Comparison of ENCODE assay signal across 9 cellular contexts in the genomic region with DNA sequence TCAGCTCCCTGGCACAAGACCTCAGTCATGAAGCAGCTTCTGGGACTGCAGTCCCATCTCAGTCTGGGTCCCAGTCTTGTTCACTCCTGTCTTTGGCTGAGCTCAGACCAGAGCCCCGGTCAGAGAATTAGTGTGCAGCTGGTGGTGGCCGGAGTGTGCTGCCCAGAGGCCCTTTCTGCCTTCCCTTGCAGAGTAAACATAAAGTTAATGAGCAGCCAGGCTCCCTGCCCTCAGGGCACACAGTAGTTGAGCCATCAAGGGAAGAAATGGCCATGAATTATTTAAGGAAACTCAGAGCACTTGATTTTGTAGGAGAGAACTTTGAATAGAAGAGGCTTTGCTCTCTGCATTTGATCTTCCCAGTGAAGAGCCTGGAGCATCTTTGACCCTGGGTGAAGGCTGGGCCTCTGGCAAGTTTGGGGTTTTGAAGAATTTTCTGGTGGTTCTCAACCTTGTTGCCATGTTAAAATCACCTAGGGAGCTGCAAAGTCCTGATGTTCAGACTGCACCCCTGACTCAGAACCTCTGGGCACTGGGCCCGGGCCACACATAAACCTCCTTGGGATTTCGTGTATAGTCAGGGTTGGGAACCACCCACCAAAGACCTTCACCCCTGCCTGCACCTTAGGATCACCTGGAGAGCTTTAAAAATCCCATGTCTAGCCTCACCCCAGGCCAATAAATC. TPM values are rescaled to one million over a fixed set of nuclear protein-coding genes. Genes with fewer than 3 reads are reported as not detected.
DNase-seq lines count a peak whose midpoint lies in the region; ATAC-seq and TF ChIP-seq lines count a peak whose summit lies in the region.
"Had no signal": no experiment of that assay in that cellular context is flagged by ENCODE, and none has a peak within 500 bp of the region (broad histone marks: within the 10 kb centered on the region; RNA-seq: fewer than 3 reads in every experiment).

No MANE protein-coding gene starts in this region.

- H3K27me3 ChIP-seq in Caco-2 (replicated peaks; ENCODE audit: control insufficient read depth, insufficient read depth, low read length) (no peaks in the 10 kb centered on the region), esophagus muscularis mucosa (no peaks in the 10 kb centered on the region)
- no peaks in the 10 kb centered on the region for H3K27me3 ChIP-seq in effector memory CD4-positive, alpha-beta T cell (replicated peaks; ENCODE audit: control insufficient read depth, insufficient read depth, low read length, poor library complexity, severe bottlenecking)
- H3K27me3 ChIP-seq: suprapubic skin had no signal

- no TSS peak for BruUV-seq in Caco-2 (replicated peaks; lab: Mats Ljungman, UMichigan)

- DNase-seq in Caco-2: peak; percentile 87 to 90
- peak; percentile 51 for DNase-seq in HT-29 (ENCODE audit: low spot score)
- DNase-seq in effector memory CD4-positive, alpha-beta T cell: no peak
- DNase-seq in neural crest cell (ENCODE audit: low read depth, low spot score): no peak
- DNase-seq in esophagus muscularis mucosa (ENCODE audit: extremely low spot score): no peak
- no peak for DNase-seq in globus pallidus (ENCODE audit: low spot score)
- DNase-seq: NK-92 treated with Interleukin-12 subunit alpha and Interleukin-12 subunit beta, amount 100 ng/mL, for 24 hours had no signal

- POLR2A ChIA-PET in Caco-2 (lab: Charles Lee): interaction anchor here (0.9 to 1.0 kb wide), 2 partner anchors 22 to 201 kb away, joined by 3 to 9 read pairs; no protein-coding TSS in a partner anchor

- no peak for ATAC-seq in GM21619 (IDR thresholded peaks at IDR 0.05; ENCODE audit: unreplicated experiment)

- peak overlapping the region; percentile 74 for H3K27ac ChIP-seq in effector memory CD4-positive, alpha-beta T cell (ENCODE audit: insufficient read depth, low read length, poor library complexity, severe bottlenecking)
- no peak overlapping the region for H3K27ac ChIP-seq in esophagus muscularis mucosa (replicated peaks in 1 of 4)
- H3K27ac ChIP-seq: suprapubic skin had no signal

- TF ChIP-seq EP300 in esophagus muscularis mucosa (IDR thresholded peaks at IDR 0.05): no peak

- 94% methylated on average over 2 of the region's 4 CpGs for WGBS in esophagus muscularis mucosa

- H3K4me1 Mint-ChIP-seq in Caco-2 (ENCODE audit: low read depth, unreplicated experiment) (peaks cover 48% of the 10 kb centered on the region), neural crest cell (peaks cover 72% of the 10 kb centered on the region)

- peaks cover 57% of the 10 kb centered on the region for H3K4me1 ChIP-seq in Caco-2
- peaks cover 43% of the 10 kb centered on the region for H3K4me1 ChIP-seq in effector memory CD4-positive, alpha-beta T cell (ENCODE audit: control insufficient read depth, insufficient read depth, low read length, poor library complexity, severe bottlenecking)
- H3K4me1 ChIP-seq in esophagus muscularis mucosa: peaks cover 20 to 28% (median 21%) of the 10 kb centered on the region in 4 donors

- intact Hi-C loops in Caco-2 (cut with micrococcal nuclease; ENCODE audit: unreplicated experiment) (loop anchor here (1.0 kb wide), 1 partner anchor 22 kb away; no protein-coding TSS in a partner anchor), esophagus muscularis mucosa (cut with DNase I) (no loop called here)

- no peak for TF ChIP-seq CTCF in Caco-2 (IDR thresholded peaks at IDR 0.05; ENCODE audit: insufficient read depth in 1 of 2, low read depth in 1 of 2, low read length in 1 of 2, severe bottlenecking in 1 of 2, unreplicated experiment in 1 of 2)
- no peak for TF ChIP-seq CTCF in neural crest cell (conservative IDR thresholded peaks at IDR 0.05)
- no peak for TF ChIP-seq CTCF in esophagus muscularis mucosa (IDR thresholded peaks at IDR 0.05)

- H3K27ac Mint-ChIP-seq in Caco-2 (ENCODE audit: unreplicated experiment) (peak overlapping the region; percentile 73), neural crest cell (ENCODE audit: unreplicated experiment) (no peak overlapping the region)

- TF ChIP-seq POLR2A in esophagus muscularis mucosa (IDR thresholded peaks at IDR 0.05; ENCODE audit: low read depth): no peak

- CTCF ChIA-PET in Caco-2 (lab: Charles Lee): interaction anchor here (0.6 kb wide), 1 partner anchor 195 kb away, joined by 5 read pairs; no protein-coding TSS in a partner anchor

- H3K4me3 ChIP-seq in Caco-2 (ENCODE audit: low read depth, low read length): no peak overlapping the region
- H3K4me3 ChIP-seq in effector memory CD4-positive, alpha-beta T cell (ENCODE audit: insufficient read depth, low read depth, low read length, poor library complexity, severe bottlenecking): no peak overlapping the region
- H3K4me3 ChIP-seq in esophagus muscularis mucosa: no peak overlapping the region
- H3K4me3 ChIP-seq: suprapubic skin had no signal

- H3K4me3 Mint-ChIP-seq in Caco-2 (ENCODE audit: unreplicated experiment) (peak overlapping the region; percentile 41), neural crest cell (peak overlapping the region; percentile 36)

- H3K36me3 ChIP-seq in Caco-2 (ENCODE audit: control insufficient read depth, insufficient read depth, low read length) (no peaks in the 10 kb centered on the region), esophagus muscularis mucosa (peaks cover 7 to 55% (median 26%) of the 10 kb centered on the region in 4 donors)
- peaks cover 8% of the 10 kb centered on the region for H3K36me3 ChIP-seq in effector memory CD4-positive, alpha-beta T cell (ENCODE audit: control insufficient read depth, insufficient read depth, low read length)

- H3K9me3 ChIP-seq in Caco-2 (no peaks in the 10 kb centered on the region), esophagus muscularis mucosa (no peaks in the 10 kb centered on the region)
- H3K9me3 ChIP-seq in effector memory CD4-positive, alpha-beta T cell (ENCODE audit: control insufficient read depth, low read length): no peaks in the 10 kb centered on the region
- H3K9me3 ChIP-seq: suprapubic skin had no signal

- H3K36me3 Mint-ChIP-seq in Caco-2 (ENCODE audit: insufficient read depth, unreplicated experiment) (peaks cover 8% of the 10 kb centered on the region), neural crest cell (ENCODE audit: low read depth) (no peaks in the 10 kb centered on the region)

- H3K27me3 Mint-ChIP-seq in Caco-2 (ENCODE audit: insufficient read depth, unreplicated experiment) (no peaks in the 10 kb centered on the region), neural crest cell (ENCODE audit: low read depth) (no peaks in the 10 kb centered on the region)

- H3K9me3 Mint-ChIP-seq in Caco-2 (ENCODE audit: unreplicated experiment) (no peaks in the 10 kb centered on the region), neural crest cell (no peaks in the 10 kb centered on the region)

RNA-seq across cellular contexts. Expression of a gene that starts 26.4 kb away (rescaled TPM):
- 58.3 and 60.6 TPM in 2 replicates for total RNA-seq in Caco-2 (2022)
- total RNA-seq in HT-29 (2014; rRNA removed; shearing (Covaris generic)): 1.3 and 2.2 TPM in 2 replicates
- 146 and 148 TPM in 2 replicates for total RNA-seq in neural crest cell
- total RNA-seq in esophagus muscularis mucosa: 10 to 100 TPM; 35.3 to 75.1 (median 50.5) TPM

RNA-seq across cellular contexts. Expression of a gene that starts 46.2 kb away (rescaled TPM):
- total RNA-seq in Caco-2 (2022) (23.5 and 26.2 TPM in 2 replicates), neural crest cell (61.1 and 68.6 TPM in 2 replicates), esophagus muscularis mucosa (100 to 1,000 TPM in 2 of 4 donors, 10 to 100 TPM in 2; 91.1 to 107 (median 101) TPM)
- 13.6 and 22.0 TPM in 2 replicates for total RNA-seq in HT-29 (2014; rRNA removed; shearing (Covaris generic))

Comparison
In these comparisons a context has a peak if more than half of its experiments do, and no peak if none do; other contexts are left out.
1. DNase-seq: peak in Caco-2 (2 of 2) and HT-29 (single experiment); none in effector memory CD4-positive, alpha-beta T cell (0 of 3), neural crest cell (single experiment), esophagus muscularis mucosa (single experiment) and globus pallidus (single experiment).
2. RNA of a gene that starts 26.4 kb away (total RNA-seq): 146 to 148 TPM in neural crest cell, 35.3 to 75.1 TPM in esophagus muscularis mucosa and 58.3 to 60.6 TPM in Caco-2; 1.3 to 2.2 TPM in HT-29; every median in the first group is over 10 times any median in the second.